16 cellular contexts compared by ENCODE assay signal in genomic region chr2:56754627-56755026, GRCh38.
A peak's percentile ranks its signal among the peaks of the same experiment; 100 is the strongest.
DNase-seq lines count a peak whose midpoint lies in the region; ATAC-seq, FAIRE-seq and TF ChIP-seq lines count a peak whose summit lies in the region.
"Had no signal": no experiment of that assay in that cellular context is flagged by ENCODE, and none has a peak within 500 bp of the region (broad histone marks: within the 10 kb centered on the region; RNA-seq: fewer than 3 reads in every experiment).

No MANE protein-coding gene starts in this region.

- no peak overlapping the region for H2BK15ac ChIP-seq in H1 (ENCODE audit: low read length)

- no peak overlapping the region for H4K5ac ChIP-seq in H1 (ENCODE audit: insufficient read length, low read depth, low read length)

- H2AFZ ChIP-seq in MM.1S (ENCODE audit: low read length), result no peak overlapping the region
- 0 out of 2 replicates have a peak overlapping the region, but pooled peaks have one; percentile 0 for H2AFZ ChIP-seq in H1 (ENCODE audit: low read length)

- H3K27ac ChIP-seq in right cardiac atrium (ENCODE audit: low read length) (no peak overlapping the region), MM.1S (ENCODE audit: low read length) (no peak overlapping the region; the same call in 1 of the 2 replicates), H1 (ENCODE audit: low read depth, low read length) (no peak overlapping the region)
- H3K27ac ChIP-seq: BLaER1, HL-60 had no signal

- no peak overlapping the region for H3K23ac ChIP-seq in H1 (ENCODE audit: insufficient read length)

- no peak for FAIRE-seq in H1 (lab: Jason Lieb, UNC)
- FAIRE-seq: GM19239, H54 had no signal

- no peak overlapping the region for H3K18ac ChIP-seq in H1 (ENCODE audit: extremely low read depth, low read length)

- H3K4me1 ChIP-seq in right cardiac atrium (ENCODE audit: control insufficient read depth, insufficient read depth, low read length), result no peaks in the 10 kb centered on the region
- H3K4me1 ChIP-seq in MM.1S (ENCODE audit: low read length), result peaks cover 10% of the 10 kb centered on the region; the same call in 1 of the 2 replicates
- H3K4me1 ChIP-seq in H1 (replicated peaks in 1 of 4; ENCODE audit: control insufficient read depth in 3 of 4, insufficient read depth in 4 of 4, low read length in 3 of 4), result no peaks in the 10 kb centered on the region
- H3K4me1 ChIP-seq: BLaER1 had no signal

- peak overlapping the region; percentile 21; the same call in 1 of the 2 replicates for H3K4me2 ChIP-seq in MM.1S (ENCODE audit: low read depth, low read length)
- H3K4me2 ChIP-seq in H1 (ENCODE audit: insufficient read depth in 1 of 2, low read depth in 2 of 2, low read length in 2 of 2), result no peak overlapping the region
- H3K4me2 ChIP-seq: BLaER1 had no signal

- H4K8ac ChIP-seq in H1 (ENCODE audit: extremely low read depth, insufficient read depth, low read length), result no peak overlapping the region

- POLR2A ChIA-PET in H1 (lab: Charles Lee; ENCODE audit: partially characterized antibody), result no interaction called here

- TF ChIP-seq RAD21 in H1 (IDR thresholded peaks at IDR 0.05 in 1 of 2, conservative IDR thresholded peaks at IDR 0.05 in 1 of 2; ENCODE audit: low read depth in 2 of 2, low read length in 2 of 2), result no peak

- peak; percentile 13 for ATAC-seq in Right ventricle myocardium inferior
- ATAC-seq in right cardiac atrium, result no peak
- no peak for ATAC-seq in GM19397 (IDR thresholded peaks at IDR 0.05; ENCODE audit: unreplicated experiment)
- ATAC-seq: HCT116 had no signal

- TF ChIP-seq CTCF in MM.1S (IDR thresholded peaks at IDR 0.05; ENCODE audit: low read length) (no peak), H1 (IDR thresholded peaks at IDR 0.05; ENCODE audit: control extremely low read depth in 1 of 3, insufficient read depth in 1 of 3, low read depth in 1 of 3, low read length in 3 of 3) (no peak)

- H3F3A ChIP-seq in MM.1S (ENCODE audit: insufficient read depth, low read length), result no peaks in the 10 kb centered on the region; the same call in 1 of the 2 replicates

- H2AK5ac ChIP-seq in H1 (ENCODE audit: low read depth, low read length), result no peak overlapping the region

- TF ChIP-seq POLR2A in H1 (IDR thresholded peaks at IDR 0.05; ENCODE audit: control extremely low read depth in 1 of 2, low read depth in 2 of 2, low read length in 2 of 2), result no peak

- no peaks in the 10 kb centered on the region for H4K20me1 ChIP-seq in MM.1S (ENCODE audit: insufficient read depth, low read length)
- H4K20me1 ChIP-seq in H1 (replicated peaks in 1 of 2; ENCODE audit: control insufficient read depth in 1 of 2, insufficient read depth in 2 of 2, low read length in 2 of 2), result no peaks in the 10 kb centered on the region
- H4K20me1 ChIP-seq: BLaER1 had no signal

- no peaks in the 10 kb centered on the region for H3K36me3 ChIP-seq in MM.1S (replicated peaks; ENCODE audit: insufficient read depth, low read length)
- H3K36me3 ChIP-seq in H1 (ENCODE audit: control insufficient read depth in 2 of 4, insufficient read depth in 4 of 4, low read length in 3 of 4), result no peaks in the 10 kb centered on the region
- H3K36me3 ChIP-seq: BLaER1 had no signal

- H3K23me2 ChIP-seq in H1 (ENCODE audit: low read depth, low read length), result no peaks in the 10 kb centered on the region

- H3K9me3 ChIP-seq in right cardiac atrium (ENCODE audit: control insufficient read depth, low read length), result no peaks in the 10 kb centered on the region
- no peaks in the 10 kb centered on the region for H3K9me3 ChIP-seq in MM.1S (replicated peaks; ENCODE audit: insufficient read depth, low read length)
- H3K9me3 ChIP-seq in H1 (ENCODE audit: insufficient read depth in 2 of 2, low read depth in 1 of 2, low read length in 1 of 2), result no peaks in the 10 kb centered on the region
- H3K9me3 ChIP-seq: BLaER1 had no signal

- H2BK120ac ChIP-seq in H1 (replicated peaks; ENCODE audit: low read depth, low read length), result no peak overlapping the region

- no peak overlapping the region for H2BK20ac ChIP-seq in H1 (ENCODE audit: low read length)

- H3K79me1 ChIP-seq in H1 (ENCODE audit: low read depth, low read length), result no peaks in the 10 kb centered on the region

- intact Hi-C loops in Right ventricle myocardium inferior (cut with DNase I), result loop anchor here (10.0 kb wide), 1 partner anchor 760 kb away; no protein-coding TSS in a partner anchor
- intact Hi-C loops in right cardiac atrium (cut with DNase I), result loop anchor here in 1 of 4 donors (5.0 kb wide), 1 partner anchor 572 kb away; the partner anchor contains the start of gene CCDC85A

- H3K27me3 ChIP-seq in right cardiac atrium (ENCODE audit: control insufficient read depth, insufficient read depth) (no peaks in the 10 kb centered on the region), MM.1S (replicated peaks; ENCODE audit: insufficient read depth, low read length) (no peaks in the 10 kb centered on the region), H1 (replicated peaks in 1 of 4; ENCODE audit: control insufficient read depth in 3 of 4, extremely low read depth in 1 of 4, insufficient read depth in 3 of 4, low read length in 3 of 4) (no peaks in the 10 kb centered on the region; a peak in 1 of 7 replicates)
- H3K27me3 ChIP-seq: BLaER1 had no signal

- no peak overlapping the region for H3K9ac ChIP-seq in MM.1S (ENCODE audit: low read length)
- no peak overlapping the region for H3K9ac ChIP-seq in H1 (replicated peaks in 1 of 4; ENCODE audit: extremely low read depth in 1 of 4, low read depth in 3 of 4, low read length in 3 of 4)
- H3K9ac ChIP-seq: BLaER1 had no signal

- H3K79me2 ChIP-seq in MM.1S (ENCODE audit: low read length) (no peaks in the 10 kb centered on the region), H1 (ENCODE audit: control insufficient read depth in 1 of 2, insufficient read depth in 2 of 2, low read length in 2 of 2) (no peaks in the 10 kb centered on the region)

- WGBS in right cardiac atrium, result 70% methylated on average over 1 of the region's 1 CpG
- WGBS in H1 (ENCODE audit: extremely low coverage in 1 of 2, insufficient coverage in 1 of 2, insufficient read length in 1 of 2, insufficient replicate concordance in 2 of 2, low coverage in 1 of 2, low lambda C conversion rate in 2 of 2, missing lambda C conversion rate in 1 of 2), 2 experiments, result 83% methylated on average over 1 of the region's 1 CpG; no CpG with 5 or more reads in 1 of the 2 experiments

- CTCF ChIA-PET in H1 (lab: Charles Lee; ENCODE audit: partially characterized antibody), result interaction anchor here (1.6 kb wide), 1 partner anchor 465 kb away, joined by 3 read pairs; no protein-coding TSS in a partner anchor

- H3K4ac ChIP-seq in H1 (replicated peaks; ENCODE audit: insufficient read length, low read depth, low read length), result no peak overlapping the region

- no peak overlapping the region for H3K14ac ChIP-seq in H1 (ENCODE audit: insufficient read length)

- H4K91ac ChIP-seq in H1 (replicated peaks; ENCODE audit: insufficient read length, low read length), result no peak overlapping the region

- DNase-seq in Right ventricle myocardium inferior (ENCODE audit: missing footprints) (no peak), right cardiac atrium (no peak), MM.1S (peak; percentile 73), H1 (ENCODE audit: low read depth in 1 of 2, low spot score in 2 of 2) (no peak), retina (peak; percentile 52), mesenteric fat pad (ENCODE audit: low spot score) (no peak)
- DNase-seq: 8988T, AML-193, DMS53, GF-D8 had no signal

- no peak overlapping the region for H2BK12ac ChIP-seq in H1 (ENCODE audit: low read depth, low read length)

- no peaks in the 10 kb centered on the region for H3K9me2 ChIP-seq in MM.1S (replicated peaks; ENCODE audit: insufficient read depth, low read length)

- H3K56ac ChIP-seq in H1 (replicated peaks; ENCODE audit: insufficient read length, low read depth, low read length), result no peak overlapping the region

- TF ChIP-seq EP300 in H1 (IDR thresholded peaks at IDR 0.05; ENCODE audit: borderline replicate concordance in 1 of 2, low read depth in 2 of 2, low read length in 2 of 2), result no peak

- H3K4me3 ChIP-seq in right cardiac atrium (ENCODE audit: low read length) (no peak overlapping the region), MM.1S (ENCODE audit: low read length) (no peak overlapping the region), H1 (ENCODE audit: extremely low read depth in 1 of 4, insufficient read depth in 2 of 4, low read depth in 3 of 4, low read length in 4 of 4) (no peak overlapping the region)
- H3K4me3 ChIP-seq: BLaER1 had no signal

- H2BK5ac ChIP-seq in H1 (ENCODE audit: low read depth, low read length), result no peak overlapping the region

TF ChIP-seq in H1, 55 proteins besides CTCF, POLR2A, EP300 and RAD21:
- TF ChIP-seq CHD2 (IDR thresholded peaks at IDR 0.05; ENCODE audit: low read length) (no peak), JUND (IDR thresholded peaks at IDR 0.05; ENCODE audit: low read length) (no peak)

Comparison
In these comparisons a context has a peak if more than half of its experiments do, and no peak if none do; other contexts are left out.
1. DNase-seq: peak in MM.1S (single experiment) and retina (single experiment); none in Right ventricle myocardium inferior (single experiment), right cardiac atrium (0 of 3), H1 (0 of 2) and mesenteric fat pad (single experiment).